In genomic region chr1:55006931-55007330, GRCh38 we compare ENCODE assay signal across 1 cellular context.
TF ChIP-seq lines count a peak whose summit lies in the region.

No MANE protein-coding gene starts in this region.

TF ChIP-seq in IMR-90, 13 proteins besides CTCF, POLR2A, EP300 and RAD21 (continued from another document):
- TF ChIP-seq USF2 (IDR thresholded peaks at IDR 0.05; ENCODE audit: low read depth, low read length) (no peak), MXI1 (IDR thresholded peaks at IDR 0.05; ENCODE audit: borderline replicate concordance, low read depth, low read length) (no peak), NFE2L2 (IDR thresholded peaks at IDR 0.05; ENCODE audit: low read depth, low read length) (no peak), BHLHE40 (IDR thresholded peaks at IDR 0.05; ENCODE audit: low read depth, low read length) (no peak), CHD1 (IDR thresholded peaks at IDR 0.05; ENCODE audit: low read depth, low read length) (no peak), MAZ (IDR thresholded peaks at IDR 0.05; ENCODE audit: borderline replicate concordance, low read depth, low read length) (no peak)
TF ChIP-seq in IMR-90: peak in this region for 0.
